18 cellular contexts compared by ENCODE assay signal in genomic region chr9:90900130-90900529, GRCh38.
DNase-seq lines count a peak whose midpoint lies in the region; ATAC-seq and TF ChIP-seq lines count a peak whose summit lies in the region.
"Had no signal": no experiment of that assay in that cellular context is flagged by ENCODE, and none has a peak within 500 bp of the region (broad histone marks: within the 10 kb centered on the region; RNA-seq: fewer than 3 reads in every experiment).

No MANE protein-coding gene starts in this region.

- no peaks in the 10 kb centered on the region for H3K4me1 ChIP-seq in IMR-90 (ENCODE audit: control insufficient read depth, insufficient read depth, low read length)
- H3K4me1 ChIP-seq: pancreas had no signal

- H3K4me3 ChIP-seq in AG04449 (ENCODE audit: low read depth, low read length), result no peak overlapping the region
- H3K4me3 ChIP-seq in IMR-90 (ENCODE audit: insufficient read depth, low read depth, low read length), result no peak overlapping the region
- no peak overlapping the region for H3K4me3 ChIP-seq in fibroblast of pulmonary artery (replicated peaks; ENCODE audit: low read depth, low read length)
- H3K4me3 ChIP-seq: GM12878, pancreas, thyroid gland had no signal

- 0 out of 2 replicates have a peak, but pooled peaks cover 3% of the 10 kb centered on the region for H3K9me1 ChIP-seq in IMR-90 (ENCODE audit: insufficient read depth, low read length)

- H2AFZ ChIP-seq in IMR-90 (replicated peaks; ENCODE audit: low read length, poor library complexity), result no peak overlapping the region

- no peaks in the 10 kb centered on the region for H3K79me1 ChIP-seq in IMR-90 (ENCODE audit: low read depth in 1 of 2, low read length in 2 of 2)

- ATAC-seq in IMR-90 (ENCODE audit: low read depth) (peak; percentile 81), naive B cell (ENCODE audit: low read depth in 2 of 2) (no peak), HG02973 (IDR thresholded peaks at IDR 0.05; ENCODE audit: unreplicated experiment) (no peak)
- ATAC-seq: GM12878, pancreas had no signal

- no CpG with 5 or more reads among the region's 5 CpGs for WGBS in IMR-90 (ENCODE audit: extremely low coverage in 2 of 2, insufficient read length in 1 of 2), 2 experiments

- no peak overlapping the region for H3K27ac ChIP-seq in IMR-90 (ENCODE audit: insufficient read depth, low read length)
- H3K27ac ChIP-seq: pancreas, thyroid gland had no signal

- peaks cover 10 to 25% (median 11%) of the 10 kb centered on the region in 3 donors for H3K4me1 Mint-ChIP-seq in naive B cell
- H3K4me1 Mint-ChIP-seq: activated CD4-positive, alpha-beta memory T cell treated with anti-CD3 and anti-CD28 coated beads, Interleukin-2, amount 10 ng/mL, durations not matched to agents 7 days and 5 days had no signal

- no peak overlapping the region for H2BK15ac ChIP-seq in IMR-90 (ENCODE audit: low read depth, low read length)

- H2BK20ac ChIP-seq in IMR-90 (ENCODE audit: low read depth, low read length), result no peak overlapping the region

- peaks cover 0 to 3% (median 0%) of the 10 kb centered on the region in 7 donors for H3K9me3 Mint-ChIP-seq in naive B cell

- H2AK9ac ChIP-seq in IMR-90 (replicated peaks; ENCODE audit: low read depth, low read length, poor library complexity), result no peak overlapping the region

- no peak overlapping the region for H2BK5ac ChIP-seq in IMR-90 (ENCODE audit: low read depth, low read length, poor library complexity, severe bottlenecking)

- no peak for TF ChIP-seq POLR2A in IMR-90 (IDR thresholded peaks at IDR 0.05; ENCODE audit: low read depth, low read length)

- H3K56ac ChIP-seq in IMR-90 (ENCODE audit: extremely low read depth, insufficient read depth, low read length), result no peak overlapping the region

- no peak overlapping the region for H2BK120ac ChIP-seq in IMR-90 (ENCODE audit: low read depth, low read length)

- DNase-seq in AG04449 (ENCODE audit: low read depth, low spot score) (no peak), IMR-90 (peak; percentile 18), fibroblast of pulmonary artery (ENCODE audit: low read depth) (no peak), naive B cell (no peak), NCI-H2196 treated with DMSO at 0.1 percent for 48 hours (lab: John Stamatoyannopoulos, UW; ENCODE audit: unreplicated experiment) (no peak), glomerular visceral epithelial cell (ENCODE audit: extremely low spot score) (no peak)
- DNase-seq in stimulated activated naive CD4-positive, alpha-beta T cell treated with Interleukin-2 at 50 U/mL for 16 hours (lab: John Stamatoyannopoulos, UW), result no peak
- DNase-seq: activated CD4-positive, alpha-beta memory T cell treated with anti-CD3 and anti-CD28 coated beads, Interleukin-2, amount 10 ng/mL, durations not matched to agents 7 days and 5 days; activated effector memory CD4-positive, alpha-beta T cell treated with anti-CD3 and anti-CD28 coated beads, Interleukin-2, amount 50 U/mL, for 16 hours; AML-193; DND-41; KG1; NCI-H1694 treated with DMSO at 0.1 percent for 48 hours; pancreas; T1000 had no signal

- POLR2A ChIA-PET in AG04449 (lab: Yijun Ruan, JAX), result no interaction called here
- POLR2A ChIA-PET in IMR-90 (lab: Charles Lee; ENCODE audit: unreplicated experiment), result no interaction called here

- no peak overlapping the region for H3K4me3 Mint-ChIP-seq in naive B cell
- H3K4me3 Mint-ChIP-seq: activated CD4-positive, alpha-beta memory T cell treated with anti-CD3 and anti-CD28 coated beads, Interleukin-2, amount 10 ng/mL, durations not matched to agents 7 days and 5 days had no signal

- H3K14ac ChIP-seq in IMR-90 (replicated peaks; ENCODE audit: low read depth, low read length), result no peak overlapping the region

- no peak overlapping the region for H4K5ac ChIP-seq in IMR-90 (ENCODE audit: low read depth, low read length)

- H4K91ac ChIP-seq in IMR-90 (ENCODE audit: insufficient read depth, low read depth, low read length), result no peak overlapping the region

- CTCF ChIA-PET in AG04449 (lab: Yijun Ruan, JAX) (interaction anchor here (0.9 to 1.0 kb wide), 2 partner anchors 14 to 15 kb away, joined by 3 to 4 read pairs; no protein-coding TSS in a partner anchor), IMR-90 (lab: Yijun Ruan, JAX) (no interaction called here)

- H3K27me3 Mint-ChIP-seq in naive B cell, result no peaks in the 10 kb centered on the region

- BruUV-seq in IMR-90 (replicated peaks; lab: Mats Ljungman, UMichigan), result no TSS peak

- no peak overlapping the region for H3K9ac ChIP-seq in IMR-90 (ENCODE audit: low read depth, low read length)

- no peak overlapping the region for H4K8ac ChIP-seq in IMR-90 (ENCODE audit: low read depth in 2 of 2, low read length in 2 of 2)

- dilution Hi-C loops in IMR-90 (cut with HindIII; ENCODE audit: low sequenced_read_pairs, unreplicated experiment), result no loop called here

- peaks cover 8% of the 10 kb centered on the region for H3K9me3 ChIP-seq in IMR-90 (ENCODE audit: control insufficient read depth, insufficient read depth, low read length)
- H3K9me3 ChIP-seq: pancreas, thyroid gland had no signal

- peaks cover 28 to 29% of the 10 kb centered on the region in 2 donors for H3K36me3 Mint-ChIP-seq in naive B cell

- H3K27me3 ChIP-seq in IMR-90 (ENCODE audit: control insufficient read depth, insufficient read depth, low read length), result peaks cover 4% of the 10 kb centered on the region
- H3K27me3 ChIP-seq: pancreas, thyroid gland had no signal

- no peak overlapping the region for H3K18ac ChIP-seq in IMR-90 (ENCODE audit: low read depth, low read length)

- in situ Hi-C loops in IMR-90 (cut with MboI; ENCODE audit: low sequenced_read_pairs), result no loop called here

- no peak overlapping the region for H3K4ac ChIP-seq in IMR-90 (ENCODE audit: low read depth, low read length)

- no peak for TF ChIP-seq RAD21 in IMR-90 (IDR thresholded peaks at IDR 0.05; ENCODE audit: low read length)

- peak overlapping the region in 4 of 6 donors; percentile 26 to 86 (median 50) for H3K27ac Mint-ChIP-seq in naive B cell
- H3K27ac Mint-ChIP-seq: activated CD4-positive, alpha-beta memory T cell treated with anti-CD3 and anti-CD28 coated beads, Interleukin-2, amount 10 ng/mL, durations not matched to agents 7 days and 5 days had no signal

- intact Hi-C loops in IMR-90 (cut with micrococcal nuclease), result no loop called here

- H3K36me3 ChIP-seq in IMR-90 (ENCODE audit: control insufficient read depth, insufficient read depth, low read length), result no peaks in the 10 kb centered on the region
- H3K36me3 ChIP-seq: pancreas, thyroid gland had no signal

- TF ChIP-seq CTCF in AG04449 (IDR thresholded peaks at IDR 0.05; ENCODE audit: insufficient read depth, low read length, missing control alignments), result peak; percentile 41
- TF ChIP-seq CTCF in IMR-90 (conservative IDR thresholded peaks at IDR 0.05; ENCODE audit: low read depth, low read length), result peak; percentile 44
- peak; percentile 21 for TF ChIP-seq CTCF in fibroblast of pulmonary artery (IDR thresholded peaks at IDR 0.05; ENCODE audit: low read length, missing control alignments)

- no peak overlapping the region for H3K23ac ChIP-seq in IMR-90 (ENCODE audit: low read depth, low read length)

- H3K4me2 ChIP-seq in IMR-90 (ENCODE audit: low read depth, low read length), result no peak overlapping the region

- H4K20me1 ChIP-seq in IMR-90 (ENCODE audit: insufficient read depth, low read length), result no peaks in the 10 kb centered on the region

- H2AK5ac ChIP-seq in IMR-90 (ENCODE audit: low read depth, low read length), result no peak overlapping the region

TF ChIP-seq in IMR-90, 13 proteins besides CTCF, POLR2A, EP300 and RAD21:
- TF ChIP-seq BHLHE40 (IDR thresholded peaks at IDR 0.05; ENCODE audit: low read depth, low read length) (no peak), CEBPB (IDR thresholded peaks at IDR 0.05; ENCODE audit: low read depth, low read length) (no peak), USF2 (IDR thresholded peaks at IDR 0.05; ENCODE audit: low read depth, low read length) (no peak), CHD1 (IDR thresholded peaks at IDR 0.05; ENCODE audit: low read depth, low read length) (no peak), SMC3 (IDR thresholded peaks at IDR 0.05; ENCODE audit: low read depth, low read length) (no peak), MAFK (IDR thresholded peaks at IDR 0.05; ENCODE audit: low read depth, low read length) (no peak), MXI1 (IDR thresholded peaks at IDR 0.05; ENCODE audit: borderline replicate concordance, low read depth, low read length) (no peak), MAZ (IDR thresholded peaks at IDR 0.05; ENCODE audit: borderline replicate concordance, low read depth, low read length) (no peak), RFX5 (IDR thresholded peaks at IDR 0.05; ENCODE audit: low read depth, low read length) (no peak), FOS (IDR thresholded peaks at IDR 0.05; ENCODE audit: low read depth, low read length) (no peak), NFE2L2 (IDR thresholded peaks at IDR 0.05; ENCODE audit: low read depth, low read length) (no peak)
- TF ChIP-seq, protein P1, sequence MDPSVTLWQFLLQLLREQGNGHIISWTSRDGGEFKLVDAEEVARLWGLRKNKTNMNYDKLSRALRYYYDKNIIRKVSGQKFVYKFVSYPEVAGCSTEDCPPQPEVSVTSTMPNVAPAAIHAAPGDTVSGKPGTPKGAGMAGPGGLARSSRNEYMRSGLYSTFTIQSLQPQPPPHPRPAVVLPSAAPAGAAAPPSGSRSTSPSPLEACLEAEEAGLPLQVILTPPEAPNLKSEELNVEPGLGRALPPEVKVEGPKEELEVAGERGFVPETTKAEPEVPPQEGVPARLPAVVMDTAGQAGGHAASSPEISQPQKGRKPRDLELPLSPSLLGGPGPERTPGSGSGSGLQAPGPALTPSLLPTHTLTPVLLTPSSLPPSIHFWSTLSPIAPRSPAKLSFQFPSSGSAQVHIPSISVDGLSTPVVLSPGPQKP (IDR thresholded peaks at IDR 0.05; ENCODE audit: borderline replicate concordance, low read depth, low read length), result no peak
